In genomic region chr22:40679249-40679963, GRCh38 we compare ENCODE assay signal across 13 cellular contexts. TPM values are rescaled to one million over a fixed set of nuclear protein-coding genes. Genes with fewer than 3 reads are reported as not detected.
DNase-seq lines count a peak whose midpoint lies in the region; ATAC-seq, FAIRE-seq and TF ChIP-seq lines count a peak whose summit lies in the region.
"Had no signal": no experiment of that assay in that cellular context is flagged by ENCODE, and none has a peak within 500 bp of the region (broad histone marks: within the 10 kb centered on the region; RNA-seq: fewer than 3 reads in every experiment).

Gene MCHR1 (plus strand): TSS chr22:40679484. CDS start chr22:40679653, 169 bp downstream.

- H3K4me3 ChIP-seq in mammary epithelial cell (replicated peaks in 1 of 3; ENCODE audit: insufficient read depth in 1 of 3, low read depth in 2 of 3, low read length in 3 of 3) (peak within 1 kb of the TSS in 1 of 3 experiments; percentile 3), HepG2 (replicated peaks in 1 of 3; ENCODE audit: insufficient read depth in 1 of 3, low read depth in 2 of 3, low read length in 3 of 3) (peak within 1 kb of the TSS; percentile 50 to 70 (median 51)), stomach smooth muscle (ENCODE audit: low read length in 2 of 2) (peak within 1 kb of the TSS; percentile 44 to 52)
- H3K4me3 ChIP-seq: PC-9 had no signal

- H3K79me2 ChIP-seq in mammary epithelial cell (ENCODE audit: insufficient read depth, low read length) = no peaks in the 10 kb centered on the region
- no peaks in the 10 kb centered on the region for H3K79me2 ChIP-seq in HepG2 (ENCODE audit: insufficient read depth, low read length)

- no peaks in the 10 kb centered on the region for H3K9me3 Mint-ChIP-seq in T-cell

- in situ Hi-C loops in mammary epithelial cell (cut with MboI; ENCODE audit: low sequenced_read_pairs in 2 of 2) = no loop called here
- in situ Hi-C loops in HepG2 (cut with HindIII; ENCODE audit: extremely low pct_ligation_motif_present, low pct_unique_long_range_greater_than_20kb) = no loop called here

- H3K9me3 ChIP-seq in mammary epithelial cell (replicated peaks; ENCODE audit: insufficient read depth, low read length) = no peaks in the 10 kb centered on the region
- no peaks in the 10 kb centered on the region for H3K9me3 ChIP-seq in HepG2 (ENCODE audit: low read length)
- no peaks in the 10 kb centered on the region for H3K9me3 ChIP-seq in stomach smooth muscle (ENCODE audit: control insufficient read depth in 2 of 2, low read length in 2 of 2)

- POLR2A ChIA-PET in HepG2 (lab: Yijun Ruan, JAX) = no interaction called here
- POLR2A ChIA-PET in T-cell (lab: Charles Lee) = no interaction called here

- no peak for FAIRE-seq in HepG2 (lab: Jason Lieb, UNC)
- FAIRE-seq: A204.1 had no signal

- CTCF ChIA-PET in mammary epithelial cell (lab: Charles Lee; ENCODE audit: low non-redundant PET) (no interaction called here), HepG2 (lab: Yijun Ruan, JAX; ENCODE audit: low intra/inter-chr PET ratio, low total read pairs) (interaction anchor here (4.3 kb wide), 1 partner anchor 81 kb away, joined by 34 read pairs; no protein-coding TSS in a partner anchor), T-cell (lab: Charles Lee) (interaction anchor here in 1 of 2 donors (0.8 kb wide), 1 partner anchor 81 kb away, joined by 4 read pairs; no protein-coding TSS in a partner anchor)

- H3K9ac ChIP-seq in mammary epithelial cell (ENCODE audit: insufficient read depth, low read length) = no peak within 1 kb of the TSS
- H3K9ac ChIP-seq in HepG2 (ENCODE audit: insufficient read depth, low read depth, low read length) = peak within 1 kb of the TSS; percentile 42; the same call in 1 of the 2 replicates
- no peak within 1 kb of the TSS for H3K9ac ChIP-seq in stomach smooth muscle (ENCODE audit: low read length in 2 of 2)

- TF ChIP-seq RAD21 in HepG2 (CRISPR knock-in tag; IDR thresholded peaks at IDR 0.05) = no peak

- H3K27me3 ChIP-seq in mammary epithelial cell (ENCODE audit: insufficient read depth, low read length) = no peaks in the 10 kb centered on the region
- peaks cover 0 to 22% of the 10 kb centered on the region in 2 experiments; a peak in 4 of 5 replicates for H3K27me3 ChIP-seq in HepG2 (ENCODE audit: control insufficient read depth in 1 of 2, insufficient read depth in 2 of 2, low read length in 2 of 2)
- peaks cover 11 to 22% of the 10 kb centered on the region in 2 donors for H3K27me3 ChIP-seq in stomach smooth muscle (ENCODE audit: control insufficient read depth in 1 of 2, insufficient read depth in 2 of 2, low read length in 2 of 2)

- TF ChIP-seq CTCF in mammary epithelial cell (conservative IDR thresholded peaks at IDR 0.05 in 1 of 2, IDR thresholded peaks at IDR 0.05 in 1 of 2; ENCODE audit: extremely low read depth in 1 of 2, insufficient read depth in 1 of 2, low read depth in 1 of 2, low read length in 2 of 2) (no peak), HepG2 (CRISPR knock-in tag; IDR thresholded peaks at IDR 0.05) (no peak)

- WGBS in mammary epithelial cell (ENCODE audit: low coverage, missing lambda C conversion rate) = 35% methylated on average over 12 of the region's 21 CpGs
- WGBS in HepG2 (ENCODE audit: low lambda C conversion rate) = 33% methylated on average over 5 of the region's 21 CpGs

- DNase-seq in NCI-H82 (lab: John Stamatoyannopoulos, UW) (peak; percentile 24), NCI-H82 treated with DMSO at 0.1 percent for 48 hours (lab: John Stamatoyannopoulos, UW; ENCODE audit: unreplicated experiment) (no peak), mammary epithelial cell (no peak), HepG2 (ENCODE audit: low spot score) (no peak), T-cell (no peak), OCI-M2 (lab: John Stamatoyannopoulos, UW; ENCODE audit: unreplicated experiment) (no peak)
- DNase-seq: activated CD4-positive, alpha-beta T cell treated with anti-CD3 and anti-CD28 coated beads for 48 hours; aorta; hippocampal formation; PC-9 had no signal

- H3K4me1 ChIP-seq in mammary epithelial cell (ENCODE audit: insufficient read depth, low read length) = peaks cover 27% of the 10 kb centered on the region
- H3K4me1 ChIP-seq in HepG2 (ENCODE audit: insufficient read depth, low read length) = peaks cover 54% of the 10 kb centered on the region
- H3K4me1 ChIP-seq in stomach smooth muscle (ENCODE audit: control insufficient read depth, insufficient read depth, low read length) = peaks cover 10% of the 10 kb centered on the region

- BruUV-seq in mammary epithelial cell (replicated peaks; lab: Mats Ljungman, UMichigan) = no TSS peak
- no TSS peak for BruUV-seq in HepG2 (replicated peaks; lab: Mats Ljungman, UMichigan)

- H3K27ac Mint-ChIP-seq in T-cell = peak within 1 kb of the TSS in 1 of 2 donors; percentile 17

- H3K27me3 Mint-ChIP-seq in T-cell = peaks cover 13 to 22% of the 10 kb centered on the region in 2 donors

- no peak for TF ChIP-seq EP300 in HepG2 (IDR thresholded peaks at IDR 0.05; ENCODE audit: low read depth in 2 of 2, low read length in 2 of 2)
- TF ChIP-seq EP300 in HepG2 (CRISPR knock-in tag; IDR thresholded peaks at IDR 0.05; ENCODE audit: borderline replicate concordance) = no peak

- H3K36me3 Mint-ChIP-seq in T-cell = no peaks in the 10 kb centered on the region

- ATAC-seq in HepG2 (peak; percentile 38), T-cell (replicated peaks in 1 of 4) (no peak), GM18907 (IDR thresholded peaks at IDR 0.05; ENCODE audit: unreplicated experiment) (no peak)

- H3K4me2 ChIP-seq in mammary epithelial cell (ENCODE audit: insufficient read depth, low read depth, low read length) (peak within 1 kb of the TSS; percentile 10), HepG2 (ENCODE audit: low read depth, low read length) (peak within 1 kb of the TSS; percentile 94)
- H3K4me2 ChIP-seq: PC-9 had no signal

- H4K20me1 ChIP-seq in mammary epithelial cell (ENCODE audit: insufficient read depth, low read length) (no peaks in the 10 kb centered on the region), HepG2 (ENCODE audit: insufficient read depth, low read length) (no peaks in the 10 kb centered on the region)

- dilution Hi-C loops in mammary epithelial cell (cut with HindIII; ENCODE audit: low sequenced_read_pairs) = no loop called here

- H3K4me3 Mint-ChIP-seq in T-cell = no peak within 1 kb of the TSS

- H2AFZ ChIP-seq in mammary epithelial cell (ENCODE audit: low read depth, low read length) = peak within 1 kb of the TSS; percentile 46
- no peak within 1 kb of the TSS for H2AFZ ChIP-seq in HepG2 (ENCODE audit: low read length)
- H2AFZ ChIP-seq: PC-9 had no signal

- H3K27ac ChIP-seq in mammary epithelial cell (ENCODE audit: insufficient read depth, low read depth, low read length) (no peak within 1 kb of the TSS), HepG2 (ENCODE audit: extremely low read length, insufficient read depth, low read length) (no peak within 1 kb of the TSS), stomach smooth muscle (ENCODE audit: low read length) (no peak within 1 kb of the TSS)
- H3K27ac ChIP-seq: PC-9 had no signal

- intact Hi-C loops in mammary epithelial cell (cut with micrococcal nuclease) = no loop called here
- intact Hi-C loops in HepG2 (cut with micrococcal nuclease; ENCODE audit: unreplicated experiment) = no loop called here

- H3K36me3 ChIP-seq in mammary epithelial cell (ENCODE audit: insufficient read depth, low read length) (no peaks in the 10 kb centered on the region), HepG2 (replicated peaks in 1 of 2; ENCODE audit: control insufficient read depth in 1 of 2, insufficient read depth in 2 of 2, low read length in 2 of 2) (no peaks in the 10 kb centered on the region), stomach smooth muscle (ENCODE audit: control insufficient read depth in 2 of 2, insufficient read depth in 2 of 2, low read length in 2 of 2) (no peaks in the 10 kb centered on the region)

- TF ChIP-seq POLR2A in HepG2 (IDR thresholded peaks at IDR 0.05; ENCODE audit: insufficient read depth in 1 of 2, low read depth in 2 of 2, low read length in 2 of 2) = no peak

- peaks cover 7 to 17% (median 11%) of the 10 kb centered on the region in 3 donors for H3K4me1 Mint-ChIP-seq in T-cell

TF ChIP-seq in HepG2, 621 proteins besides CTCF, POLR2A, EP300 and RAD21 (continues in another document):
- TF ChIP-seq SOX13 (IDR thresholded peaks at IDR 0.05) = no peak
- 0 out of 4 replicates have a peak, but pooled peaks of 1 of the 2 experiments have one; percentile 7 for TF ChIP-seq SOX13 (CRISPR knock-in tag; conservative IDR thresholded peaks at IDR 0.05 in 1 of 2, IDR thresholded peaks at IDR 0.05 in 1 of 2)
- TF ChIP-seq MTF2 (CRISPR knock-in tag; IDR thresholded peaks at IDR 0.05; ENCODE audit: borderline replicate concordance) = peak; percentile 72; the same call in 1 of the 2 replicates
- 0 out of 2 replicates have a peak, but pooled peaks have one; percentile 36 for TF ChIP-seq MEIS2 (CRISPR knock-in tag; IDR thresholded peaks at IDR 0.05)

RNA-seq across cellular contexts. Expression of gene MCHR1, which starts in this region (rescaled TPM):
- under 1 TPM; 0.14 to 0.50 TPM for total RNA-seq in mammary epithelial cell
- 0.10 TPM for polyA plus RNA-seq in mammary epithelial cell
- not detected for polyA minus RNA-seq in mammary epithelial cell
- 0.28 and 0.40 TPM in 2 replicates for total RNA-seq in HepG2 (2016; rRNA removed; fragmentation: Illumina TruSeq; extraction: Trizol)
- total RNA-seq in HepG2 (2016; cell fraction: cytosol; rRNA removed; fragmentation: Illumina TruSeq; extraction: Trizol; ENCODE audit: low read depth) = 0.09 and 0.20 TPM in 2 replicates
- total RNA-seq in HepG2 (2016; cell fraction: insoluble cytoplasmic fraction; rRNA removed; fragmentation: Illumina TruSeq; extraction: Trizol) = 0.25 and 0.35 TPM in 2 replicates
- 0.31 and 0.41 TPM in 2 replicates for total RNA-seq in HepG2 (2016; cell fraction: membrane; rRNA removed; fragmentation: Illumina TruSeq; extraction: Trizol)
- total RNA-seq in HepG2 (2016; cell fraction: nucleus; rRNA removed; fragmentation: Illumina TruSeq; extraction: Trizol) = 0.28 and 0.34 TPM in 2 replicates
- polyA plus RNA-seq in HepG2 (2011; rRNA removed) = 0.42 and 0.83 TPM in 2 replicates
- polyA plus RNA-seq in HepG2 (2011; cell fraction: cytosol; rRNA removed) = 0.38 and 0.42 TPM in 2 replicates
- polyA plus RNA-seq in HepG2 (2011; cell fraction: nucleus; rRNA removed) = 0.08 and 0.24 TPM in 2 replicates
- 0.21 and 0.59 TPM in 2 replicates for polyA plus RNA-seq in HepG2 (2012)
- polyA plus RNA-seq in HepG2 (2016; cell fraction: cytosol; fragmentation: Illumina TruSeq; extraction: Trizol; ENCODE audit: low read depth) = 0.16 and 0.25 TPM in 2 replicates
- polyA plus RNA-seq in HepG2 (2016; cell fraction: insoluble cytoplasmic fraction; fragmentation: Illumina TruSeq; extraction: Trizol; ENCODE audit: low read depth) = 0.35 and 0.46 TPM in 2 replicates
- 0.16 and 0.31 TPM in 2 replicates for polyA plus RNA-seq in HepG2 (2016; cell fraction: membrane; fragmentation: Illumina TruSeq; extraction: Trizol; ENCODE audit: low read depth)
- polyA plus RNA-seq in HepG2 (2016; cell fraction: nucleus; fragmentation: Illumina TruSeq; extraction: Trizol; ENCODE audit: insufficient read depth, low read depth) = 0.25 TPM in 1 of 2 replicates, not detected in the other
- polyA minus RNA-seq in HepG2 (2011; rRNA and poly(A)+ RNA removed; ENCODE audit: low replicate concordance) = 2.8 TPM in 1 of 2 replicates, not detected in the other
- not detected in 2 replicates for polyA minus RNA-seq in HepG2 (2011; cell fraction: cytosol; rRNA and poly(A)+ RNA removed)
- polyA minus RNA-seq in HepG2 (2011; cell fraction: nucleus; rRNA and poly(A)+ RNA removed) = not detected in 2 replicates
- total RNA-seq in T-cell = not detected
- polyA plus RNA-seq: aorta had no signal
